ENCODE assay signal across 7 cellular contexts in the genomic region with DNA sequence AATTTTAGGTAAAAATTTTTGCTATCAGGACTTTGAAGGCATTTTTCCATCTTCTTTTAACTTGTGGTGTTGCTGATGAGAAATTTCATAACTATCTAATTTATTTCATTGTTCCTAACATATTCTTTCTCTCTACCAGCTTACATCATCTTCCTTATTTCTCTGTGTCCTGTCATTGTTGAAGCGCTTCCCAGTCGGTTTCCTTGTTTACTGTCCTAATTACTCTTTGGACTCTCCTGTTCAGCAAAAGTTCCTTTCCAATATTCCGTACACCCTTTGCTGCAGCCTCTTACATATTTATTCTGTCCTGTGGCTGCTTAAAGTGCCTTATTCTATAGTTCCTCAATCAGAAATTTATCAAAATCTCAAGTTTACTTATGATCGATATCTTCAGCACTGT.
"Had no signal": no experiment of that assay in that cellular context is flagged by ENCODE, and none has a peak within 500 bp of the region (broad histone marks: within the 10 kb centered on the region; RNA-seq: fewer than 3 reads in every experiment).

No MANE protein-coding gene starts in this region.

- H3K27ac ChIP-seq: HL-60 had no signal

- H3K4me3 ChIP-seq: GM23338, K562 had no signal

- ATAC-seq: GM23338, K562 had no signal

- H3K27ac Mint-ChIP-seq: GM23338, H9 had no signal

- H3K4me1 Mint-ChIP-seq: GM23338, H9 had no signal

- H3K4me3 Mint-ChIP-seq: GM23338, H9 had no signal

- H3K9me3 Mint-ChIP-seq: GM23338, H9 had no signal

- DNase-seq: H9, HCEC 1CT, IMR-90, KG1 had no signal
